20 cellular contexts compared by ENCODE assay signal in the genomic region with DNA sequence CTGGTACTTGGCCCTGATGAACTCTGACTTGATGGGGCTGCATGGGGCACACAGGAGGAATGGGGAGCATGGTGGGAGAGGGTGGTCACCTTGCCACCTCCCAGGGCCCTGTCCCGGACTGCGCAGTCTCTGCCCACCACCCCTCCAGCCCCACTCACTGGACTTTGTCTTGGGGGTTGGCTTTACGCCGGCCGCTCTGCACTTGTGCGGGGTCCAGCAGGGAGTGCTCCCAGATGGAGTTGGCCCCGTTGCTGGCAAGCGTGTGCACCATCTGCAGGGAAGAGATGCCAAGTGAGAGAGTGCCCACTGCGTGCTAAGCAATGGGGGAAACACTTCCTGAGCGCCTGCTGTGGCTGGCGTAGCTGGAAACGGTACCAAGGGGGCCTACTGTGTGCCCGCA. TPM values are rescaled to one million over a fixed set of nuclear protein-coding genes. Genes with fewer than 3 reads are reported as not detected.
DNase-seq lines count a peak whose midpoint lies in the region; ATAC-seq and TF ChIP-seq lines count a peak whose summit lies in the region.
"Had no signal": no experiment of that assay in that cellular context is flagged by ENCODE, and none has a peak within 500 bp of the region (broad histone marks: within the 10 kb centered on the region; RNA-seq: fewer than 3 reads in every experiment).

No MANE protein-coding gene starts in this region.

- no peak overlapping the region for H3K27ac ChIP-seq in lower lobe of right lung
- H3K27ac ChIP-seq in suprapubic skin, result no peak overlapping the region
- H3K27ac ChIP-seq: 22Rv1, prostate gland had no signal

- WGBS in suprapubic skin, result 77% methylated on average over 11 of the region's 13 CpGs

- TF ChIP-seq POLR2A in suprapubic skin (IDR thresholded peaks at IDR 0.05), result no peak

- H3K27me3 ChIP-seq in lower lobe of right lung (ENCODE audit: low read depth), result no peaks in the 10 kb centered on the region
- no peaks in the 10 kb centered on the region for H3K27me3 ChIP-seq in suprapubic skin
- H3K27me3 ChIP-seq: breast epithelium, upper lobe of left lung had no signal

- H3K36me3 ChIP-seq in lower lobe of right lung, result peaks cover 47% of the 10 kb centered on the region
- H3K36me3 ChIP-seq in suprapubic skin, result peaks cover 26% of the 10 kb centered on the region
- H3K36me3 ChIP-seq: breast epithelium had no signal

- H3K4me1 ChIP-seq in lower lobe of right lung (peaks cover 51% of the 10 kb centered on the region), suprapubic skin (peaks cover 82% of the 10 kb centered on the region)

- no peaks in the 10 kb centered on the region for H3K9me3 ChIP-seq in lower lobe of right lung
- no peaks in the 10 kb centered on the region for H3K9me3 ChIP-seq in suprapubic skin
- H3K9me3 ChIP-seq: breast epithelium, prostate gland, upper lobe of left lung had no signal

- DNase-seq in DMS 273 (lab: John Stamatoyannopoulos, UW; ENCODE audit: unreplicated experiment) (peak; percentile 79), DMS 273 treated with DMSO at 0.1 percent for 48 hours (lab: John Stamatoyannopoulos, UW) (no peak), NCI-H446 treated with DMSO at 0.1 percent for 48 hours (lab: John Stamatoyannopoulos, UW) (peak; percentile 77), globus pallidus (ENCODE audit: low spot score) (peak; percentile 92), pons (ENCODE audit: low spot score) (peak; percentile 82), lower lobe of right lung (no peak), suprapubic skin (ENCODE audit: low spot score in 2 of 2) (no peak)
- DNase-seq: foreskin fibroblast; Karpas-422; mesendoderm; natural killer cell; NCI-H524 treated with DMSO at 0.1 percent for 48 hours; stimulated activated CD4-positive, alpha-beta T cell treated with anti-CD3 and anti-CD28 coated beads, Interleukin-1b, Interleukin-23, amount 100 ng/mL, for 48 hours; stimulated activated naive CD8-positive, alpha-beta T cell treated with anti-CD3 and anti-CD28 coated beads, Interleukin-15, Interleukin-2, amounts not matched to agents 100 U/mL and 50 U/mL, for 24 hours; upper lobe of left lung had no signal

- TF ChIP-seq EP300 in suprapubic skin (IDR thresholded peaks at IDR 0.05), result no peak

- H3K4me3 ChIP-seq in lower lobe of right lung, result no peak overlapping the region
- H3K4me3 ChIP-seq in suprapubic skin, result no peak overlapping the region
- H3K4me3 ChIP-seq: breast epithelium, prostate gland, upper lobe of left lung had no signal

- intact Hi-C loops in lower lobe of right lung (cut with DNase I), result no loop called here

- no peak for ATAC-seq in lower lobe of right lung
- no peak for ATAC-seq in HG02870 (IDR thresholded peaks at IDR 0.05; ENCODE audit: unreplicated experiment)
- ATAC-seq: HCT116; natural killer cell; stimulated activated naive CD8-positive, alpha-beta T cell treated with anti-CD3 and anti-CD28 coated beads, Interleukin-15, Interleukin-2, amounts not matched to agents 100 U/mL and 50 U/mL, for 24 hours had no signal

- TF ChIP-seq CTCF in lower lobe of right lung (IDR thresholded peaks at IDR 0.05) (no peak), suprapubic skin (IDR thresholded peaks at IDR 0.05) (no peak)

RNA-seq across cellular contexts. Expression of a gene that starts 6.7 kb away (rescaled TPM):
- total RNA-seq in lower lobe of right lung (53.1 TPM), suprapubic skin (100 to 1,000 TPM in 2 of 4 donors, 10 to 100 TPM in 2; 66.7 to 103 (median 90.4) TPM)

RNA-seq across cellular contexts. Expression of a gene that starts 10.2 kb away (rescaled TPM):
- total RNA-seq in lower lobe of right lung (6.6 TPM), suprapubic skin (10 to 100 TPM in 3 of 4 donors, 1 to 10 TPM in 1; 9.0 to 16.5 (median 10.8) TPM)

RNA-seq across cellular contexts. Expression of a gene that starts 14.3 kb away (rescaled TPM):
- total RNA-seq in lower lobe of right lung, result 62.7 TPM
- total RNA-seq in suprapubic skin, result 10 to 100 TPM; 31.6 to 45.9 (median 40.3) TPM

RNA-seq across cellular contexts. Expression of a gene that starts 15.9 kb away (rescaled TPM):
- 14.3 TPM for total RNA-seq in lower lobe of right lung
- 10 to 100 TPM in 1 of 4 donors, 1 to 10 TPM in 3; 7.2 to 11.0 (median 7.9) TPM for total RNA-seq in suprapubic skin

RNA-seq across cellular contexts. Expression of a gene that starts 39.9 kb away (rescaled TPM):
- 6.6 TPM for total RNA-seq in lower lobe of right lung
- total RNA-seq in suprapubic skin, result 10 to 100 TPM in 1 of 4 donors, 1 to 10 TPM in 3; 1.4 to 13.7 (median 6.6) TPM

Comparison
In these comparisons a context has a peak if more than half of its experiments do, and no peak if none do; other contexts are left out.
1. DNase-seq: peak in DMS 273 (single experiment), NCI-H446 treated with DMSO at 0.1 percent for 48 hours (single experiment), globus pallidus (single experiment) and pons (single experiment); none in DMS 273 treated with DMSO at 0.1 percent for 48 hours (single experiment), lower lobe of right lung (single experiment) and suprapubic skin (0 of 2).